In genomic region chr5:94374336-94374735, GRCh38 we compare ENCODE assay signal across 24 cellular contexts.
A peak's percentile ranks its signal among the peaks of the same experiment; 100 is the strongest.
DNase-seq lines count a peak whose midpoint lies in the region; FAIRE-seq and TF ChIP-seq lines count a peak whose summit lies in the region.
"Had no signal": no experiment of that assay in that cellular context is flagged by ENCODE, and none has a peak within 500 bp of the region (broad histone marks: within the 10 kb centered on the region; RNA-seq: fewer than 3 reads in every experiment).

No MANE protein-coding gene starts in this region.

- no peak overlapping the region for H3K14ac ChIP-seq in H1 (ENCODE audit: insufficient read length)

- TF ChIP-seq EP300 in H1 (IDR thresholded peaks at IDR 0.05; ENCODE audit: borderline replicate concordance in 1 of 2, low read depth in 2 of 2, low read length in 2 of 2), result no peak

- H3K27me3 ChIP-seq in H1 (replicated peaks in 1 of 4; ENCODE audit: control insufficient read depth in 3 of 4, extremely low read depth in 1 of 4, insufficient read depth in 3 of 4, low read length in 3 of 4), result no peaks in the 10 kb centered on the region
- H3K27me3 ChIP-seq in small intestine (ENCODE audit: control insufficient read depth in 2 of 2, insufficient read depth in 2 of 2, low read length in 2 of 2), result no peaks in the 10 kb centered on the region
- H3K27me3 ChIP-seq: BE2C had no signal

- no peak overlapping the region for H2AK5ac ChIP-seq in H1 (ENCODE audit: low read depth, low read length)

- DNase-seq in LHCN-M2 (ENCODE audit: low read depth) (peak; percentile 21), H1 (ENCODE audit: low read depth in 1 of 2, low spot score in 2 of 2) (no peak), kidney tubule cell (ENCODE audit: low spot score) (peak; percentile 18), small intestine (peak; percentile 14), NCI-H2227 treated with DMSO at 0.1 percent for 48 hours (lab: John Stamatoyannopoulos, UW) (no peak), RCC 7860 (ENCODE audit: low spot score) (no peak), kidney (no peak)
- DNase-seq: ACHN; BE2C; C1 segment of cervical spinal cord; CD4-positive, CD25-positive, alpha-beta regulatory T cell; CD8-positive, alpha-beta memory T cell; COR-L47; DMS153; H7; HFFc6; IMR-90 had no signal

- H3K79me1 ChIP-seq in H1 (ENCODE audit: low read depth, low read length), result no peaks in the 10 kb centered on the region

- FAIRE-seq in H1 (lab: Jason Lieb, UNC) (no peak), small intestine (lab: Jason Lieb, UNC) (no peak), RCC 7860 (lab: Jason Lieb, UNC) (no peak), kidney (lab: Jason Lieb, UNC) (no peak)
- FAIRE-seq: A204.1, G401.6, GM12891, GM19239, HTR-8/SVneo, K562 had no signal

- H4K20me1 ChIP-seq in H1 (replicated peaks in 1 of 2; ENCODE audit: control insufficient read depth in 1 of 2, insufficient read depth in 2 of 2, low read length in 2 of 2), result no peaks in the 10 kb centered on the region

- H3K4me3 ChIP-seq in H1 (ENCODE audit: extremely low read depth in 1 of 4, insufficient read depth in 2 of 4, low read depth in 3 of 4, low read length in 4 of 4) (no peak overlapping the region), small intestine (ENCODE audit: low read depth in 1 of 2, low read length in 2 of 2) (no peak overlapping the region), kidney (ENCODE audit: low read length in 2 of 2) (no peak overlapping the region)
- H3K4me3 ChIP-seq: GM23338, K562 had no signal

- H2BK12ac ChIP-seq in H1 (ENCODE audit: low read depth, low read length), result no peak overlapping the region; the same call in 1 of the 2 replicates

- H3K27ac ChIP-seq in H1 (ENCODE audit: low read depth, low read length), result no peak overlapping the region
- no peak overlapping the region for H3K27ac ChIP-seq in small intestine (ENCODE audit: low read depth in 1 of 2, low read length in 1 of 2)
- H3K27ac ChIP-seq in kidney (ENCODE audit: low read depth in 2 of 2, low read length in 2 of 2), result no peak overlapping the region

- peak overlapping the region; percentile 17 for H4K91ac ChIP-seq in H1 (replicated peaks; ENCODE audit: insufficient read length, low read length)

- no peak overlapping the region for H3K4me2 ChIP-seq in H1 (ENCODE audit: insufficient read depth in 1 of 2, low read depth in 2 of 2, low read length in 2 of 2)
- H3K4me2 ChIP-seq: GM23338 had no signal

- no peak for TF ChIP-seq POLR2A in H1 (IDR thresholded peaks at IDR 0.05; ENCODE audit: control extremely low read depth in 1 of 2, low read depth in 2 of 2, low read length in 2 of 2)

- no peaks in the 10 kb centered on the region for H3K79me2 ChIP-seq in H1 (ENCODE audit: control insufficient read depth in 1 of 2, insufficient read depth in 2 of 2, low read length in 2 of 2)

- POLR2A ChIA-PET in H1 (lab: Charles Lee; ENCODE audit: partially characterized antibody), result interaction anchor here (1.8 kb wide), 1 partner anchor 17 kb away, joined by 4 read pairs; no protein-coding TSS in a partner anchor

- no peaks in the 10 kb centered on the region for H3K36me3 ChIP-seq in H1 (ENCODE audit: control insufficient read depth in 2 of 4, insufficient read depth in 4 of 4, low read length in 3 of 4)
- H3K36me3 ChIP-seq in small intestine (ENCODE audit: control insufficient read depth in 2 of 2, insufficient read depth in 2 of 2, low read length in 2 of 2), result no peaks in the 10 kb centered on the region
- H3K36me3 ChIP-seq in kidney (ENCODE audit: control insufficient read depth in 1 of 2, insufficient read depth in 2 of 2, low read length in 2 of 2), result no peaks in the 10 kb centered on the region
- H3K36me3 ChIP-seq: BE2C had no signal

- H3K4ac ChIP-seq in H1 (replicated peaks; ENCODE audit: insufficient read length, low read depth, low read length), result no peak overlapping the region

- no peak overlapping the region for H2BK120ac ChIP-seq in H1 (replicated peaks; ENCODE audit: low read depth, low read length)

- no peak overlapping the region for H3K18ac ChIP-seq in H1 (ENCODE audit: extremely low read depth, low read length)

- no peak overlapping the region for H3K56ac ChIP-seq in H1 (replicated peaks; ENCODE audit: insufficient read length, low read depth, low read length)

- H2BK15ac ChIP-seq in H1 (ENCODE audit: low read length), result 0 out of 2 replicates have a peak overlapping the region, but pooled peaks have one; percentile 25

- no peak overlapping the region for H3K9ac ChIP-seq in H1 (replicated peaks in 1 of 4; ENCODE audit: extremely low read depth in 1 of 4, low read depth in 3 of 4, low read length in 3 of 4)
- H3K9ac ChIP-seq in kidney (ENCODE audit: low read length in 2 of 2), result no peak overlapping the region

- no peak for TF ChIP-seq RAD21 in H1 (IDR thresholded peaks at IDR 0.05 in 1 of 2, conservative IDR thresholded peaks at IDR 0.05 in 1 of 2; ENCODE audit: low read depth in 2 of 2, low read length in 2 of 2)

- CTCF ChIA-PET in H1 (lab: Charles Lee; ENCODE audit: partially characterized antibody), result no interaction called here

- no peak for TF ChIP-seq CTCF in H1 (IDR thresholded peaks at IDR 0.05; ENCODE audit: control extremely low read depth in 1 of 3, insufficient read depth in 1 of 3, low read depth in 1 of 3, low read length in 3 of 3)
- no peak for TF ChIP-seq CTCF in kidney (IDR thresholded peaks at IDR 0.05; ENCODE audit: borderline replicate concordance, extremely low read depth, insufficient read depth)

- no peak overlapping the region for H4K8ac ChIP-seq in H1 (ENCODE audit: extremely low read depth, insufficient read depth, low read length)

- H3K23me2 ChIP-seq in H1 (ENCODE audit: low read depth, low read length), result no peaks in the 10 kb centered on the region

- peaks cover 0 to 4% (median 3%) of the 10 kb centered on the region in 4 experiments; a peak in 3 of 7 replicates for H3K4me1 ChIP-seq in H1 (replicated peaks in 1 of 4; ENCODE audit: control insufficient read depth in 3 of 4, insufficient read depth in 4 of 4, low read length in 3 of 4)
- peaks cover 1 to 5% of the 10 kb centered on the region in 2 donors for H3K4me1 ChIP-seq in small intestine (ENCODE audit: control insufficient read depth in 2 of 2, insufficient read depth in 1 of 2, low read depth in 1 of 2, low read length in 1 of 2)
- no peaks in the 10 kb centered on the region for H3K4me1 ChIP-seq in kidney (ENCODE audit: control insufficient read depth in 1 of 2, insufficient read depth in 1 of 2, low read depth in 1 of 2, low read length in 2 of 2)

- no peak overlapping the region for H3K23ac ChIP-seq in H1 (ENCODE audit: insufficient read length)

- H2BK20ac ChIP-seq in H1 (ENCODE audit: low read length), result no peak overlapping the region

- H4K5ac ChIP-seq in H1 (ENCODE audit: insufficient read length, low read depth, low read length), result no peak overlapping the region

- intact Hi-C loops in kidney (cut with DNase I), result no loop called here

- H2BK5ac ChIP-seq in H1 (ENCODE audit: low read depth, low read length), result no peak overlapping the region

- H3K9me3 ChIP-seq in H1 (ENCODE audit: insufficient read depth in 2 of 2, low read depth in 1 of 2, low read length in 1 of 2), result peaks cover 0 to 3% of the 10 kb centered on the region in 2 experiments; a peak in 1 of 4 replicates
- no peaks in the 10 kb centered on the region for H3K9me3 ChIP-seq in small intestine (ENCODE audit: control insufficient read depth, low read depth)
- H3K9me3 ChIP-seq in kidney (ENCODE audit: control insufficient read depth in 1 of 2, low read length in 2 of 2), result no peaks in the 10 kb centered on the region
- H3K9me3 ChIP-seq: BE2C had no signal

- H2AFZ ChIP-seq in H1 (ENCODE audit: low read length), result no peak overlapping the region
- H2AFZ ChIP-seq: GM23338 had no signal

TF ChIP-seq in H1, 55 proteins besides CTCF, POLR2A, EP300 and RAD21:
- no peak for TF ChIP-seq JUND (IDR thresholded peaks at IDR 0.05; ENCODE audit: low read length)
- no peak for TF ChIP-seq MAX (IDR thresholded peaks at IDR 0.05)
- no peak for TF ChIP-seq SP1 (IDR thresholded peaks at IDR 0.05; ENCODE audit: low read depth, low read length)
- no peak for TF ChIP-seq TAF1 (IDR thresholded peaks at IDR 0.05; ENCODE audit: low read depth, low read length)
- no peak for TF ChIP-seq ZNF274 (IDR thresholded peaks at IDR 0.05; ENCODE audit: borderline replicate concordance, extremely low read depth, low read length)
- no peak for TF ChIP-seq HDAC6 (IDR thresholded peaks at IDR 0.05; ENCODE audit: low read depth, low read length)
- TF ChIP-seq TBP (IDR thresholded peaks at IDR 0.05; ENCODE audit: low read depth, low read length), result no peak
- no peak for TF ChIP-seq CBX5 (IDR thresholded peaks at IDR 0.05; ENCODE audit: low read depth, low read length)
- no peak for TF ChIP-seq SIN3A (conservative IDR thresholded peaks at IDR 0.05 in 1 of 2, IDR thresholded peaks at IDR 0.05 in 1 of 2; ENCODE audit: low read depth in 1 of 2, low read length in 2 of 2)
- no peak for TF ChIP-seq SP4 (IDR thresholded peaks at IDR 0.05; ENCODE audit: low read length)
- TF ChIP-seq RBBP5 (IDR thresholded peaks at IDR 0.05; ENCODE audit: borderline replicate concordance, low read depth, low read length), result no peak
- TF ChIP-seq SUZ12 (IDR thresholded peaks at IDR 0.05; ENCODE audit: low read length), result no peak
- no peak for TF ChIP-seq E2F6 (IDR thresholded peaks at IDR 0.05)
- no peak for TF ChIP-seq SP2 (IDR thresholded peaks at IDR 0.05; ENCODE audit: low read length)
- TF ChIP-seq ASH2L (IDR thresholded peaks at IDR 0.05; ENCODE audit: low read length), result no peak
- TF ChIP-seq EGR1 (IDR thresholded peaks at IDR 0.05; ENCODE audit: borderline replicate concordance, low read depth, low read length), result no peak
- no peak for TF ChIP-seq HDAC2 (IDR thresholded peaks at IDR 0.05; ENCODE audit: borderline replicate concordance in 1 of 2, low read depth in 2 of 2, low read length in 2 of 2)
- TF ChIP-seq SIRT6 (IDR thresholded peaks at IDR 0.05; ENCODE audit: low read length), result no peak
- no peak for TF ChIP-seq KDM5A (IDR thresholded peaks at IDR 0.05; ENCODE audit: low read length)

Comparison
In these comparisons a context has a peak if more than half of its experiments do, and no peak if none do; other contexts are left out.
1. DNase-seq: peak in LHCN-M2 (single experiment), kidney tubule cell (single experiment) and small intestine (single experiment); none in H1 (0 of 2), NCI-H2227 treated with DMSO at 0.1 percent for 48 hours (single experiment), RCC 7860 (single experiment) and kidney (single experiment).